In genomic region chr16:88821168-88821850, GRCh38 we compare ENCODE assay signal across 14 cellular contexts.
"Had no signal": no experiment of that assay in that cellular context is flagged by ENCODE, and none has a peak within 500 bp of the region (broad histone marks: within the 10 kb centered on the region; RNA-seq: fewer than 3 reads in every experiment).

No MANE protein-coding gene starts in this region.

- FAIRE-seq: astrocyte had no signal

- ATAC-seq: gastrocnemius medialis, heart left ventricle, natural killer cell had no signal

- H3K4me3 ChIP-seq: gastrocnemius medialis, heart left ventricle, thoracic aorta had no signal

- DNase-seq: activated CD4-positive, alpha-beta T cell treated with anti-CD3 and anti-CD28 coated beads, Interleukin-2, amount 50 U/mL, for 48 hours; activated naive CD4-positive, alpha-beta T cell treated with anti-CD3 and anti-CD28 coated beads, Interleukin-2, amount 10 ng/mL, durations not matched to agents 7 days and 5 days; dermis blood vessel endothelial cell; gastrocnemius medialis; heart left ventricle; immature natural killer cell; mesendoderm; natural killer cell; posterior cingulate gyrus; retina; stimulated activated CD4-positive, alpha-beta T cell treated with anti-CD3 and anti-CD28 coated beads, Interleukin-12 subunit alpha, Interleukin-12 subunit beta, amount 100 ng/mL, for 4 hours; stimulated activated CD4-positive, alpha-beta T cell treated with anti-CD3 and anti-CD28 coated beads, Interleukin-2, amount 100 ng/mL, for 24 hours had no signal

- H3K4me1 ChIP-seq: gastrocnemius medialis, heart left ventricle had no signal

- H3K9me3 ChIP-seq: gastrocnemius medialis, heart left ventricle, thoracic aorta had no signal

- H3K27ac ChIP-seq: gastrocnemius medialis, heart left ventricle, thoracic aorta had no signal

- H3K27me3 ChIP-seq: gastrocnemius medialis, heart left ventricle had no signal
